33 cellular contexts compared by ENCODE assay signal in genomic region chr1:43250351-43250761, GRCh38. TPM values are rescaled to one million over a fixed set of nuclear protein-coding genes. Genes with fewer than 3 reads are reported as not detected.
"Had no signal": no experiment of that assay in that cellular context is flagged by ENCODE, and none has a peak within 500 bp of the region (broad histone marks: within the 10 kb centered on the region; RNA-seq: fewer than 3 reads in every experiment).

No MANE protein-coding gene starts in this region.

- H3K4me3 ChIP-seq: adrenal gland, ascending aorta, breast epithelium, cardiac muscle cell, esophagus squamous epithelium, gastroesophageal sphincter had no signal

- H3K27me3 ChIP-seq: adrenal gland, ascending aorta, breast epithelium, cardiac muscle cell, esophagus squamous epithelium, gastroesophageal sphincter had no signal

- H3K4me1 ChIP-seq: adrenal gland, ascending aorta, breast epithelium, esophagus squamous epithelium, gastroesophageal sphincter had no signal

- ATAC-seq: activated CD8-positive, alpha-beta T cell treated with anti-CD3 and anti-CD28 coated beads for 36 hours; activated naive CD8-positive, alpha-beta T cell treated with anti-CD3 and anti-CD28 coated beads, Interleukin-2, amount 50 U/mL, for 24 hours; activated T-cell treated with anti-CD3 and anti-CD28 coated beads, Interleukin-2, amount 50 U/mL, for 4 hours; activated T-helper 17 cell treated with anti-CD3 and anti-CD28 coated beads, Interleukin-2, amount 50 U/mL, for 72 hours; effector memory CD8-positive, alpha-beta T cell; gastroesophageal sphincter; WTC11 had no signal

- DNase-seq: activated CD4-positive, alpha-beta T cell treated with anti-CD3 and anti-CD28 coated beads for 1 hour; activated CD4-positive, alpha-beta T cell treated with anti-CD3 and anti-CD28 coated beads for 48 hours; activated CD4-positive, alpha-beta T cell treated with anti-CD3 and anti-CD28 coated beads, Interleukin-2, amount 50 U/mL, for 1 hour; activated CD4-positive, alpha-beta T cell treated with anti-CD3 and anti-CD28 coated beads, Interleukin-2, amount 50 U/mL, for 48 hours; activated CD8-positive, alpha-beta memory T cell treated with anti-CD3 and anti-CD28 coated beads for 24 hours; activated CD8-positive, alpha-beta T cell treated with anti-CD3 and anti-CD28 coated beads for 36 hours; activated effector memory CD4-positive, alpha-beta T cell treated with Interleukin-2 at 50 U/mL for 16 hours; activated naive CD4-positive, alpha-beta T cell treated with anti-CD3 and anti-CD28 coated beads for 36 hours; activated naive CD8-positive, alpha-beta T cell treated with anti-CD3 and anti-CD28 coated beads for 36 hours; activated naive CD8-positive, alpha-beta T cell treated with anti-CD3 and anti-CD28 coated beads, Interleukin-2, amount 50 U/mL, for 24 hours; activated T-cell treated with anti-CD3 and anti-CD28 coated beads, Interleukin-2, amount 50 U/mL, for 4 hours; amygdala; central memory CD4-positive, alpha-beta T cell; cortex of kidney; dermis blood vessel endothelial cell; effector CD4-positive, alpha-beta T cell; effector memory CD8-positive, alpha-beta T cell; esophagus squamous epithelium; foreskin melanocyte; T-helper 2 cell had no signal

- H3K27ac ChIP-seq: adrenal gland, ascending aorta, breast epithelium, cardiac muscle cell, esophagus squamous epithelium, gastroesophageal sphincter, VCaP had no signal

- H3K36me3 ChIP-seq: adrenal gland, ascending aorta, breast epithelium, cardiac muscle cell, esophagus squamous epithelium, gastroesophageal sphincter had no signal

- H3K9me3 ChIP-seq: adrenal gland, ascending aorta, breast epithelium, esophagus squamous epithelium, gastroesophageal sphincter had no signal

RNA-seq across cellular contexts. Expression of gene TMEM125, which starts 19.4 kb away (rescaled TPM):
- total RNA-seq: activated T-cell treated with anti-CD3 and anti-CD28 coated beads, Interleukin-2, amount 50 U/mL, for 4 hours; activated T-helper 17 cell treated with anti-CD3 and anti-CD28 coated beads, Interleukin-2, amount 50 U/mL, for 72 hours; ascending aorta; dermis blood vessel endothelial cell; fibroblast of lung; glomerular endothelial cell; T-helper 1 cell treated with Interleukin-12 subunit alpha and Interleukin-12 subunit beta and Interleukin-4 antibody, amounts not matched to agents 30 ng/mL and 1 ng/mL, for 36 hours had no signal

RNA-seq across cellular contexts. Expression of gene C1orf210, which starts 35.0 kb away (rescaled TPM):
- total RNA-seq: activated CD8-positive, alpha-beta T cell treated with anti-CD3 and anti-CD28 coated beads for 36 hours; activated naive CD4-positive, alpha-beta T cell treated with anti-CD3 and anti-CD28 coated beads for 36 hours; activated naive CD8-positive, alpha-beta T cell treated with anti-CD3 and anti-CD28 coated beads for 36 hours; activated T-cell treated with anti-CD3 and anti-CD28 coated beads, Interleukin-2, amount 50 U/mL, for 4 hours; activated T-helper 17 cell treated with anti-CD3 and anti-CD28 coated beads, Interleukin-2, amount 50 U/mL, for 72 hours; adrenal gland; ascending aorta; cerebellum; dermis blood vessel endothelial cell; fibroblast of lung; fibroblast of villous mesenchyme; glomerular endothelial cell; T-helper 1 cell treated with Interleukin-12 subunit alpha and Interleukin-12 subunit beta and Interleukin-4 antibody, amounts not matched to agents 30 ng/mL and 1 ng/mL, for 36 hours had no signal
- polyA plus RNA-seq: adrenal gland, cardiac muscle cell, fibroblast of lung had no signal

RNA-seq across cellular contexts. Expression of gene TIE1, which starts 50.4 kb away (rescaled TPM):
- total RNA-seq: activated naive CD4-positive, alpha-beta T cell treated with anti-CD3 and anti-CD28 coated beads for 36 hours; fibroblast of lung had no signal
- polyA plus RNA-seq: cardiac muscle cell had no signal
